ENCODE assay signal across 1 cellular context in the genomic region with DNA sequence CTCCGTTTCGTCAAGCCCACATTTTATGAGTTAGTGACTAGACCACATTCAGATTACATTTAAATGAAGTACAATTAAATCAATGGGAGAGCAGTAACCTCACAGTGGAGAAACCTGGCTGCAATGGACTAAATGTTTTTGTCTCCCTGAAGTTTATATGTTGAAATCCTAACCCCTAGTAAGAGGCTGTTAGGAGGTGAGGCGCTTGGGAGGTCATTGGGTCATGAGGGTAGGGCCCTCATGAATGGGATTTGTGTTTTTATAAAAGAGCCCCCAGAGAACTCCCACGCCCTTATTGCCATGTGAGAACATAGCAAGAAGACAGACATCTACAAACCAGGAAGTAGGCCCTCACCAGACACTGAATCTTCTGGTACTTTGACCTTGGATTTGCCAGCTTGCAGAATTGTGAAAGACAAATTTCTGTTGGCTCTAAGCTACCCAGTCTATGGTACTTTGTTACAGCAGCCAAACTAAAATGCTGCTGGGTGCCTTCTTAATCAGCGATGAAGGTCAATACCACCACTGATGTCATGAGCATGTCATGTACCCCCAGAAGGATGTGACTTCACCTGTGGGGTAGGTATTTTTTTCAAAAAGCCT.
A peak's percentile ranks its signal among the peaks of the same experiment; 100 is the strongest.
TF ChIP-seq lines count a peak whose summit lies in the region.

No MANE protein-coding gene starts in this region.

TF ChIP-seq in HepG2, 621 proteins besides CTCF, POLR2A, EP300 and RAD21:
- TF ChIP-seq ZNF546 (CRISPR knock-in tag; conservative IDR thresholded peaks at IDR 0.05) (no peak), MAFF (IDR thresholded peaks at IDR 0.05; ENCODE audit: low read depth, low read length) (peak; percentile 82), TGIF2 (CRISPR knock-in tag; IDR thresholded peaks at IDR 0.05) (no peak), MAFK (conservative IDR thresholded peaks at IDR 0.05 in 1 of 2, IDR thresholded peaks at IDR 0.05 in 1 of 2; ENCODE audit: low read length in 2 of 2) (peak; percentile 86 to 91), ELF3 (CRISPR knock-in tag; IDR thresholded peaks at IDR 0.05) (peak; percentile 44; the same call in 1 of the 2 replicates), GLMP (CRISPR knock-in tag; IDR thresholded peaks at IDR 0.05; ENCODE audit: borderline replicate concordance) (no peak), ELF1 (CRISPR knock-in tag; IDR thresholded peaks at IDR 0.05) (peak; percentile 62), KAT7 (CRISPR knock-in tag; IDR thresholded peaks at IDR 0.05; ENCODE audit: borderline replicate concordance) (no peak), FOSL1 (CRISPR knock-in tag; IDR thresholded peaks at IDR 0.05; ENCODE audit: borderline replicate concordance) (no peak), DZIP1 (CRISPR knock-in tag; IDR thresholded peaks at IDR 0.05) (no peak), STAT6 (CRISPR knock-in tag; IDR thresholded peaks at IDR 0.05; ENCODE audit: borderline replicate concordance) (no peak), ISL2 (CRISPR knock-in tag; IDR thresholded peaks at IDR 0.05) (no peak), NR2C2 (CRISPR knock-in tag; IDR thresholded peaks at IDR 0.05; ENCODE audit: borderline replicate concordance) (no peak), CREB1 (IDR thresholded peaks at IDR 0.05) (no peak), CREB1 (CRISPR knock-in tag; IDR thresholded peaks at IDR 0.05) (no peak)
- TF ChIP-seq, protein P1, sequence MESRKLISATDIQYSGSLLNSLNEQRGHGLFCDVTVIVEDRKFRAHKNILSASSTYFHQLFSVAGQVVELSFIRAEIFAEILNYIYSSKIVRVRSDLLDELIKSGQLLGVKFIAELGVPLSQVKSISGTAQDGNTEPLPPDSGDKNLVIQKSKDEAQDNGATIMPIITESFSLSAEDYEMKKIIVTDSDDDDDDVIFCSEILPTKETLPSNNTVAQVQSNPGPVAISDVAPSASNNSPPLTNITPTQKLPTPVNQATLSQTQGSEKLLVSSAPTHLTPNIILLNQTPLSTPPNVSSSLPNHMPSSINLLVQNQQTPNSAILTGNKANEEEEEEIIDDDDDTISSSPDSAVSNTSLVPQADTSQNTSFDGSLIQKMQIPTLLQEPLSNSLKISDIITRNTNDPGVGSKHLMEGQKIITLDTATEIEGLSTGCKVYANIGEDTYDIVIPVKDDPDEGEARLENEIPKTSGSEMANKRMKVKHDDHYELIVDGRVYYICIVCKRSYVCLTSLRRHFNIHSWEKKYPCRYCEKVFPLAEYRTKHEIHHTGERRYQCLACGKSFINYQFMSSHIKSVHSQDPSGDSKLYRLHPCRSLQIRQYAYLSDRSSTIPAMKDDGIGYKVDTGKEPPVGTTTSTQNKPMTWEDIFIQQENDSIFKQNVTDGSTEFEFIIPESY (CRISPR knock-in tag; IDR thresholded peaks at IDR 0.05), result no peak
